1 cellular context compared by ENCODE assay signal in genomic region chr16:69350536-69351133, GRCh38.
A peak's percentile ranks its signal among the peaks of the same experiment; 100 is the strongest.
TF ChIP-seq lines count a peak whose summit lies in the region.

No MANE protein-coding gene starts in this region.

TF ChIP-seq in HepG2, 621 proteins besides CTCF, POLR2A, EP300 and RAD21 (continued from another document):
- TF ChIP-seq, protein P1, sequence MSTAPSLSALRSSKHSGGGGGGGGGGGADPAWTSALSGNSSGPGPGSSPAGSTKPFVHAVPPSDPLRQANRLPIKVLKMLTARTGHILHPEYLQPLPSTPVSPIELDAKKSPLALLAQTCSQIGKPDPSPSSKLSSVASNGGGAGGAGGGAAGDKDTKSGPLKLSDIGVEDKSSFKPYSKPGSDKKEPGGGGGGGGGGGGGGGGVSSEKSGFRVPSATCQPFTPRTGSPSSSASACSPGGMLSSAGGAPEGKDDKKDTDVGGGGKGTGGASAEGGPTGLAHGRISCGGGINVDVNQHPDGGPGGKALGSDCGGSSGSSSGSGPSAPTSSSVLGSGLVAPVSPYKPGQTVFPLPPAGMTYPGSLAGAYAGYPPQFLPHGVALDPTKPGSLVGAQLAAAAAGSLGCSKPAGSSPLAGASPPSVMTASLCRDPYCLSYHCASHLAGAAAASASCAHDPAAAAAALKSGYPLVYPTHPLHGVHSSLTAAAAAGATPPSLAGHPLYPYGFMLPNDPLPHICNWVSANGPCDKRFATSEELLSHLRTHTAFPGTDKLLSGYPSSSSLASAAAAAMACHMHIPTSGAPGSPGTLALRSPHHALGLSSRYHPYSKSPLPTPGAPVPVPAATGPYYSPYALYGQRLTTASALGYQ (CRISPR knock-in tag; IDR thresholded peaks at IDR 0.05): peak; percentile 61; the same call in 1 of the 2 replicates
- TF ChIP-seq RORA (CRISPR knock-in tag; IDR thresholded peaks at IDR 0.05) (no peak), ZNF121 (CRISPR knock-in tag; IDR thresholded peaks at IDR 0.05) (no peak), ZNF709 (CRISPR knock-in tag; IDR thresholded peaks at IDR 0.05) (no peak), PBX3 (CRISPR knock-in tag; IDR thresholded peaks at IDR 0.05; ENCODE audit: borderline replicate concordance) (no peak), FOXP4 (CRISPR knock-in tag; IDR thresholded peaks at IDR 0.05) (peak; percentile 37), RXRB (CRISPR knock-in tag; IDR thresholded peaks at IDR 0.05; ENCODE audit: borderline replicate concordance) (0 out of 2 replicates have a peak, but pooled peaks have one; percentile 11), DNMT1 (CRISPR knock-in tag; IDR thresholded peaks at IDR 0.05) (no peak), GLMP (CRISPR knock-in tag; IDR thresholded peaks at IDR 0.05; ENCODE audit: borderline replicate concordance) (no peak), FOXP1 (IDR thresholded peaks at IDR 0.05) (no peak), FOXP1 (CRISPR knock-in tag; IDR thresholded peaks at IDR 0.05) (peak; percentile 5; the same call in 1 of the 2 replicates), ZSCAN22 (CRISPR knock-in tag; IDR thresholded peaks at IDR 0.05) (no peak), NKX3-1 (CRISPR knock-in tag; IDR thresholded peaks at IDR 0.05) (peak; percentile 45; the same call in 1 of the 2 replicates), SOX13 (IDR thresholded peaks at IDR 0.05) (no peak), SOX13 (CRISPR knock-in tag; conservative IDR thresholded peaks at IDR 0.05 in 1 of 2, IDR thresholded peaks at IDR 0.05 in 1 of 2) (peak in 1 of 2 experiments; percentile 63; a peak in 2 of 4 replicates), ZNF34 (CRISPR knock-in tag; IDR thresholded peaks at IDR 0.05; ENCODE audit: borderline replicate concordance) (no peak), ZNF629 (CRISPR knock-in tag; conservative IDR thresholded peaks at IDR 0.05) (0 out of 2 replicates have a peak, but pooled peaks have one; percentile 10), PPARG (CRISPR knock-in tag; conservative IDR thresholded peaks at IDR 0.05) (peak; percentile 61; the same call in 1 of the 2 replicates), AHDC1 (CRISPR knock-in tag; IDR thresholded peaks at IDR 0.05; ENCODE audit: borderline replicate concordance) (no peak; the same call in 1 of the 2 replicates), HDAC1 (CRISPR knock-in tag; IDR thresholded peaks at IDR 0.05) (no peak), SMARCE1 (IDR thresholded peaks at IDR 0.05; ENCODE audit: borderline replicate concordance) (no peak), KLF11 (CRISPR knock-in tag; IDR thresholded peaks at IDR 0.05) (no peak), SIX4 (CRISPR knock-in tag; IDR thresholded peaks at IDR 0.05) (no peak), MAFG (CRISPR knock-in tag; IDR thresholded peaks at IDR 0.05) (no peak), TMF1 (CRISPR knock-in tag; IDR thresholded peaks at IDR 0.05; ENCODE audit: low read depth) (no peak), ZNF879 (CRISPR knock-in tag; IDR thresholded peaks at IDR 0.05) (no peak), ZNF546 (CRISPR knock-in tag; conservative IDR thresholded peaks at IDR 0.05) (no peak)
- TF ChIP-seq, protein P2, sequence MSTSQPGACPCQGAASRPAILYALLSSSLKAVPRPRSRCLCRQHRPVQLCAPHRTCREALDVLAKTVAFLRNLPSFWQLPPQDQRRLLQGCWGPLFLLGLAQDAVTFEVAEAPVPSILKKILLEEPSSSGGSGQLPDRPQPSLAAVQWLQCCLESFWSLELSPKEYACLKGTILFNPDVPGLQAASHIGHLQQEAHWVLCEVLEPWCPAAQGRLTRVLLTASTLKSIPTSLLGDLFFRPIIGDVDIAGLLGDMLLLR (CRISPR knock-in tag; IDR thresholded peaks at IDR 0.05): no peak
- TF ChIP-seq, protein P3, sequence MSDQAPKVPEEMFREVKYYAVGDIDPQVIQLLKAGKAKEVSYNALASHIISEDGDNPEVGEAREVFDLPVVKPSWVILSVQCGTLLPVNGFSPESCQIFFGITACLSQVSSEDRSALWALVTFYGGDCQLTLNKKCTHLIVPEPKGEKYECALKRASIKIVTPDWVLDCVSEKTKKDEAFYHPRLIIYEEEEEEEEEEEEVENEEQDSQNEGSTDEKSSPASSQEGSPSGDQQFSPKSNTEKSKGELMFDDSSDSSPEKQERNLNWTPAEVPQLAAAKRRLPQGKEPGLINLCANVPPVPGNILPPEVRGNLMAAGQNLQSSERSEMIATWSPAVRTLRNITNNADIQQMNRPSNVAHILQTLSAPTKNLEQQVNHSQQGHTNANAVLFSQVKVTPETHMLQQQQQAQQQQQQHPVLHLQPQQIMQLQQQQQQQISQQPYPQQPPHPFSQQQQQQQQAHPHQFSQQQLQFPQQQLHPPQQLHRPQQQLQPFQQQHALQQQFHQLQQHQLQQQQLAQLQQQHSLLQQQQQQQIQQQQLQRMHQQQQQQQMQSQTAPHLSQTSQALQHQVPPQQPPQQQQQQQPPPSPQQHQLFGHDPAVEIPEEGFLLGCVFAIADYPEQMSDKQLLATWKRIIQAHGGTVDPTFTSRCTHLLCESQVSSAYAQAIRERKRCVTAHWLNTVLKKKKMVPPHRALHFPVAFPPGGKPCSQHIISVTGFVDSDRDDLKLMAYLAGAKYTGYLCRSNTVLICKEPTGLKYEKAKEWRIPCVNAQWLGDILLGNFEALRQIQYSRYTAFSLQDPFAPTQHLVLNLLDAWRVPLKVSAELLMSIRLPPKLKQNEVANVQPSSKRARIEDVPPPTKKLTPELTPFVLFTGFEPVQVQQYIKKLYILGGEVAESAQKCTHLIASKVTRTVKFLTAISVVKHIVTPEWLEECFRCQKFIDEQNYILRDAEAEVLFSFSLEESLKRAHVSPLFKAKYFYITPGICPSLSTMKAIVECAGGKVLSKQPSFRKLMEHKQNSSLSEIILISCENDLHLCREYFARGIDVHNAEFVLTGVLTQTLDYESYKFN (CRISPR knock-in tag; conservative IDR thresholded peaks at IDR 0.05): peak; percentile 35; the same call in 1 of the 2 replicates
